ENCODE assay signal across 15 cellular contexts in genomic region chr1:89826594-89826993, GRCh38.
"Had no signal": no experiment of that assay in that cellular context is flagged by ENCODE, and none has a peak within 500 bp of the region (broad histone marks: within the 10 kb centered on the region; RNA-seq: fewer than 3 reads in every experiment).

No MANE protein-coding gene starts in this region.

- H3K9me3 Mint-ChIP-seq: activated CD4-positive, alpha-beta memory T cell treated with anti-CD3 and anti-CD28 coated beads for 36 hours; activated T-cell treated with anti-CD3 and anti-CD28 coated beads, Interleukin-2, amount 50 U/mL, for 72 hours; neural progenitor cell; stimulated activated effector memory CD8-positive, alpha-beta T cell treated with anti-CD3 and anti-CD28 coated beads, Interleukin-12 subunit alpha, Interleukin-12 subunit beta, amount 100 ng/mL, for 72 hours had no signal

- DNase-seq: activated CD4-positive, alpha-beta memory T cell treated with anti-CD3 and anti-CD28 coated beads for 36 hours; activated CD8-positive, alpha-beta memory T cell treated with anti-CD3 and anti-CD28 coated beads, Interleukin-2, amount 50 U/mL, for 4 hours; activated gamma-delta T cell treated with Interleukin-2 at 50 U/mL for 16 hours; activated T-cell treated with anti-CD3 and anti-CD28 coated beads, Interleukin-2, amount 50 U/mL, for 72 hours; left cardiac atrium; lower lobe of right lung; midbrain; posterior cingulate gyrus; right lobe of liver had no signal

- H3K4me3 ChIP-seq: ascending aorta, cardiac muscle cell, hepatocyte, lower lobe of right lung, neural progenitor cell, right lobe of liver, tibial nerve had no signal

- H3K36me3 ChIP-seq: ascending aorta, cardiac muscle cell, lower lobe of right lung, neural progenitor cell, right lobe of liver, tibial nerve had no signal

- H3K27me3 ChIP-seq: ascending aorta, cardiac muscle cell, hepatocyte, neural progenitor cell, right lobe of liver, tibial nerve had no signal

- H3K4me3 Mint-ChIP-seq: activated CD4-positive, alpha-beta memory T cell treated with anti-CD3 and anti-CD28 coated beads for 36 hours; activated T-cell treated with anti-CD3 and anti-CD28 coated beads, Interleukin-2, amount 50 U/mL, for 72 hours; neural progenitor cell; stimulated activated effector memory CD8-positive, alpha-beta T cell treated with anti-CD3 and anti-CD28 coated beads, Interleukin-12 subunit alpha, Interleukin-12 subunit beta, amount 100 ng/mL, for 72 hours had no signal

- H3K27ac Mint-ChIP-seq: activated CD4-positive, alpha-beta memory T cell treated with anti-CD3 and anti-CD28 coated beads for 36 hours; activated T-cell treated with anti-CD3 and anti-CD28 coated beads, Interleukin-2, amount 50 U/mL, for 72 hours; neural progenitor cell; stimulated activated effector memory CD8-positive, alpha-beta T cell treated with anti-CD3 and anti-CD28 coated beads, Interleukin-12 subunit alpha, Interleukin-12 subunit beta, amount 100 ng/mL, for 72 hours had no signal

- H3K27ac ChIP-seq: ascending aorta, cardiac muscle cell, hepatocyte, lower lobe of right lung, neural progenitor cell, right lobe of liver, tibial nerve had no signal

- H3K9me3 ChIP-seq: ascending aorta, lower lobe of right lung, right lobe of liver, tibial nerve had no signal

- H3K36me3 Mint-ChIP-seq: stimulated activated effector memory CD8-positive, alpha-beta T cell treated with anti-CD3 and anti-CD28 coated beads, Interleukin-12 subunit alpha, Interleukin-12 subunit beta, amount 100 ng/mL, for 72 hours had no signal

- H3K27me3 Mint-ChIP-seq: activated CD4-positive, alpha-beta memory T cell treated with anti-CD3 and anti-CD28 coated beads for 36 hours had no signal
